Comparison of ENCODE assay signal across 11 cellular contexts in the genomic region with DNA sequence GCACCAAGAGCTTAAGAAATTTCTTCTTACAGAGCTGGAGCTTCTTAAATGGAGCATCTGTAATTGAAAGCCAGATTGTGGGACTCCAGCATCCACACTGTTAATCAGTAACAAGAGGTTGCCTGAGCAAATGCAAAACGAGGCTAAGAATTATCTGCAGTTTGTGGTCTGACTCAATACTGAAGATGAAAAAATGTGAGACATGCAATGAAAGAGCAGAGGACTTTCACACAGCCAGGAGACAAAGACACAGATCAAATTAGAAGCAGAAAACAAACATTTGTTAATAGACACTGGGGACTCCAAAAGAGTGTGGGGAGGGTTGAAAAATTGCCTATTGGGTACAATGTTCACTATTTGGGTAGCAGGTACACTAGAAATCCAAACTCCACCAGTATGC.
DNase-seq lines count a peak whose midpoint lies in the region; ATAC-seq and TF ChIP-seq lines count a peak whose summit lies in the region.
"Had no signal": no experiment of that assay in that cellular context is flagged by ENCODE, and none has a peak within 500 bp of the region (broad histone marks: within the 10 kb centered on the region; RNA-seq: fewer than 3 reads in every experiment).

No MANE protein-coding gene starts in this region.

- H3K36me3 ChIP-seq in thyroid gland (no peaks in the 10 kb centered on the region), SJCRH30 (no peaks in the 10 kb centered on the region)

- peaks cover 3% of the 10 kb centered on the region for H3K27me3 Mint-ChIP-seq in activated T-helper 17 cell treated with anti-CD3 and anti-CD28 coated beads, Interleukin-2, amount 50 U/mL, for 72 hours

- no peak overlapping the region for H3K4me3 Mint-ChIP-seq in activated T-helper 17 cell treated with anti-CD3 and anti-CD28 coated beads, Interleukin-2, amount 50 U/mL, for 72 hours
- H3K4me3 Mint-ChIP-seq: T-helper 17 cell had no signal

- no peak overlapping the region for H3K27ac Mint-ChIP-seq in activated T-helper 17 cell treated with anti-CD3 and anti-CD28 coated beads, Interleukin-2, amount 50 U/mL, for 72 hours
- H3K27ac Mint-ChIP-seq: activated naive CD4-positive, alpha-beta T cell treated with anti-CD3 and anti-CD28 coated beads, Interleukin-2, amount 50 U/mL, for 72 hours; T-helper 17 cell had no signal

- H3K36me3 Mint-ChIP-seq in activated T-helper 17 cell treated with anti-CD3 and anti-CD28 coated beads, Interleukin-2, amount 50 U/mL, for 72 hours (ENCODE audit: low read depth) = no peaks in the 10 kb centered on the region
- H3K36me3 Mint-ChIP-seq: activated naive CD4-positive, alpha-beta T cell treated with anti-CD3 and anti-CD28 coated beads, Interleukin-2, amount 50 U/mL, for 72 hours had no signal

- WGBS in thyroid gland, 2 donors = 56 to 59% methylated on average over 1 of the region's 1 CpG

- no peak for TF ChIP-seq CTCF in thyroid gland (IDR thresholded peaks at IDR 0.05)

- intact Hi-C loops in thyroid gland (cut with DNase I) = no loop called here

- peaks cover 12 to 14% of the 10 kb centered on the region in 2 donors for H3K4me1 ChIP-seq in thyroid gland
- H3K4me1 ChIP-seq in SJCRH30 = no peaks in the 10 kb centered on the region

- H3K4me1 Mint-ChIP-seq in activated T-helper 17 cell treated with anti-CD3 and anti-CD28 coated beads, Interleukin-2, amount 50 U/mL, for 72 hours = no peaks in the 10 kb centered on the region

- H3K27me3 ChIP-seq in thyroid gland (no peaks in the 10 kb centered on the region), SJCRH30 (no peaks in the 10 kb centered on the region)

- in situ Hi-C loops in G401 (cut with HindIII; ENCODE audit: low sequenced_read_pairs) = no loop called here

- no peak for TF ChIP-seq POLR2A in thyroid gland (IDR thresholded peaks at IDR 0.05)

- H3K27ac ChIP-seq in thyroid gland = no peak overlapping the region
- H3K27ac ChIP-seq in SJCRH30 = no peak overlapping the region

- ATAC-seq in GM19372 (IDR thresholded peaks at IDR 0.05; ENCODE audit: low read depth, unreplicated experiment) (peak; percentile 63), HG02943 (IDR thresholded peaks at IDR 0.05; ENCODE audit: low read depth, unreplicated experiment) (peak; percentile 76)
- ATAC-seq in activated T-helper 17 cell treated with anti-CD3 and anti-CD28 coated beads, Interleukin-2, amount 50 U/mL, for 72 hours (replicated peaks) = peak; percentile 56
- ATAC-seq: activated naive CD4-positive, alpha-beta T cell treated with anti-CD3 and anti-CD28 coated beads, Interleukin-2, amount 50 U/mL, for 72 hours; T-helper 17 cell had no signal

- H3K4me3 ChIP-seq in thyroid gland (replicated peaks in 1 of 3) = no peak overlapping the region
- H3K4me3 ChIP-seq in SJCRH30 = no peak overlapping the region

- peak; percentile 26 for DNase-seq in G401 (ENCODE audit: low spot score)
- no peak for DNase-seq in thyroid gland
- DNase-seq in activated naive CD4-positive, alpha-beta T cell (lab: John Stamatoyannopoulos, UW) = no peak
- DNase-seq in mucosa of gallbladder (ENCODE audit: low spot score) = no peak
- no peak for DNase-seq in SJCRH30
- DNase-seq: NCI-H2029 treated with DMSO at 0.1 percent for 48 hours, T-helper 17 cell had no signal

- H3K9me3 ChIP-seq in thyroid gland (no peaks in the 10 kb centered on the region), SJCRH30 (replicated peaks) (no peaks in the 10 kb centered on the region)

- no peaks in the 10 kb centered on the region for H3K9me3 Mint-ChIP-seq in activated T-helper 17 cell treated with anti-CD3 and anti-CD28 coated beads, Interleukin-2, amount 50 U/mL, for 72 hours
- H3K9me3 Mint-ChIP-seq: activated naive CD4-positive, alpha-beta T cell treated with anti-CD3 and anti-CD28 coated beads, Interleukin-2, amount 50 U/mL, for 72 hours had no signal
